In genomic region chr14:57060276-57060956, GRCh38 we compare ENCODE assay signal across 9 cellular contexts.
DNase-seq lines count a peak whose midpoint lies in the region; ATAC-seq and TF ChIP-seq lines count a peak whose summit lies in the region.
"Had no signal": no experiment of that assay in that cellular context is flagged by ENCODE, and none has a peak within 500 bp of the region (broad histone marks: within the 10 kb centered on the region; RNA-seq: fewer than 3 reads in every experiment).

No MANE protein-coding gene starts in this region.

- no peaks in the 10 kb centered on the region for H3K27me3 ChIP-seq in lower lobe of right lung (ENCODE audit: low read depth)
- H3K27me3 ChIP-seq in left ventricle myocardium inferior (ENCODE audit: low read depth), result peaks cover 26% of the 10 kb centered on the region

- H3K4me3 ChIP-seq in lower lobe of right lung (no peak overlapping the region), left ventricle myocardium inferior (no peak overlapping the region)

- DNase-seq in RWPE1 (ENCODE audit: low spot score) (peak; percentile 30), lower lobe of right lung (no peak), UCSD-AML1 (lab: John Stamatoyannopoulos, UW; ENCODE audit: unreplicated experiment) (no peak), left ventricle myocardium inferior (no peak), D341Med (ENCODE audit: low spot score) (no peak), dermis blood vessel endothelial cell (no peak)

- H3K36me3 ChIP-seq in lower lobe of right lung (no peaks in the 10 kb centered on the region), left ventricle myocardium inferior (no peaks in the 10 kb centered on the region)

- intact Hi-C loops in lower lobe of right lung (cut with DNase I), result no loop called here
- intact Hi-C loops in left ventricle myocardium inferior (cut with micrococcal nuclease), result no loop called here

- POLR2A ChIA-PET in RWPE1 (lab: Yijun Ruan, JAX; ENCODE audit: low non-redundant PET), result no interaction called here

- no peaks in the 10 kb centered on the region for H3K9me3 ChIP-seq in lower lobe of right lung
- no peaks in the 10 kb centered on the region for H3K9me3 ChIP-seq in left ventricle myocardium inferior (replicated peaks)

- CTCF ChIA-PET in RWPE1 (lab: Yijun Ruan, JAX), result no interaction called here

- no peak overlapping the region for H3K27ac ChIP-seq in RWPE1
- H3K27ac ChIP-seq in lower lobe of right lung, result no peak overlapping the region
- no peak overlapping the region for H3K27ac ChIP-seq in left ventricle myocardium inferior (replicated peaks)

- H3K4me1 ChIP-seq in lower lobe of right lung, result peaks cover 7% of the 10 kb centered on the region
- H3K4me1 ChIP-seq in left ventricle myocardium inferior, result no peaks in the 10 kb centered on the region

- no peak for TF ChIP-seq CTCF in RWPE1 (conservative IDR thresholded peaks at IDR 0.05; ENCODE audit: low read depth)
- no peak for TF ChIP-seq CTCF in lower lobe of right lung (IDR thresholded peaks at IDR 0.05)
- no peak for TF ChIP-seq CTCF in left ventricle myocardium inferior (IDR thresholded peaks at IDR 0.05; ENCODE audit: borderline replicate concordance)

- ATAC-seq in GM19035 (IDR thresholded peaks at IDR 0.05; ENCODE audit: unreplicated experiment), result peak; percentile 96
- ATAC-seq in HG02763 (IDR thresholded peaks at IDR 0.05; ENCODE audit: unreplicated experiment), result peak; percentile 89
- ATAC-seq in lower lobe of right lung, result peak; percentile 25 to 67
- ATAC-seq: Panc1 had no signal

Comparison
In these comparisons a context has a peak if more than half of its experiments do, and no peak if none do; other contexts are left out.
1. ATAC-seq: peak in every context shown above with its lines; median percentile 96 in GM19035; 89 in HG02763; 46 in lower lobe of right lung.